Comparison of ENCODE assay signal across 1 cellular context in the genomic region with DNA sequence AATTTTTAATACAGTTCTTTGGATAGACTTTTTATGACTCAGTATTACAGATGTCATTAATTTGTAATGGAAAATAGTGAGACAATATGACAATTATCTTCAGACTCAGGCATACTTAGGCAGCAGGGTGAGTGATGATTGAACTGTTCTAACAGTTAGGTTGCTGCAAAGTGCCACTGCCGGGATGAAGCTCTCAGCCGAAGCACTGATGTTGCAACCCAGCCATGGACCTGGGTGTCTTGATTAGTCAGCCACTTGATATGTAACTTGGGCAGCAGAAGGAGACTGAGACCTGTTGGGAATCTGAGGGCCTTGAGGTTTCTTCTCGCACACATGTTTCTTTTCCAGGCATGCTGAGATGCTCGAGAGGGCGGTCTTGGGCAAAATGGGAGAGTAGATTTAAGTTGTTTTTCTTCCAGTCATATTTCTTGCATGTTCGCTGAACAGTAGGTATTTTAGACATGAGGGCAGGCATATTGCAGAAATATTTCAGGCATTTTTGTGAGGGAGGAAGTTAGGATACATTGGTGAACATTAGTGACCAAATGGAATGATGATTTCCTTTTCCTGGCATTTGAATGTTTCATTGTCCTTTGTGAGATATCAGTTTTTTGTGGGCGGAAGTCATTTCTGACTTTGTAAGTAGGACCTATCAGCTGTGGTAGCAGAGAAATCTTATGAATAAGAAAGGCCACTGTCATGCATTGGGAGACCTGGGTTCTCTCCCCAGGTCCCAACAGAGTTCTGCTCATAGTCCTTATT.
TF ChIP-seq lines count a peak whose summit lies in the region.

No MANE protein-coding gene starts in this region.

TF ChIP-seq in K562, 482 proteins besides CTCF, POLR2A, EP300 and RAD21:
- TF ChIP-seq ZNF512 (tag; IDR thresholded peaks at IDR 0.05) = no peak
- 0 out of 2 replicates have a peak, but pooled peaks have one; percentile 18 for TF ChIP-seq CEBPB (tag; IDR thresholded peaks at IDR 0.05)
- no peak for TF ChIP-seq SRSF1 (IDR thresholded peaks at IDR 0.05; ENCODE audit: low read depth, low read length)
- TF ChIP-seq ZNF586 (CRISPR knock-in tag; conservative IDR thresholded peaks at IDR 0.05) = no peak
